ENCODE assay signal across 2 cellular contexts in genomic region chr1:154221815-154222081, GRCh38.
TF ChIP-seq lines count a peak whose summit lies in the region.

No MANE protein-coding gene starts in this region.

TF ChIP-seq in GM12878, 131 proteins besides CTCF, POLR2A, EP300 and RAD21:
- TF ChIP-seq NFXL1 (IDR thresholded peaks at IDR 0.05; ENCODE audit: borderline replicate concordance) (no peak), E2F4 (IDR thresholded peaks at IDR 0.05; ENCODE audit: low read depth, low read length) (no peak), ZZZ3 (IDR thresholded peaks at IDR 0.05; ENCODE audit: control insufficient read depth, insufficient read length, low read depth) (no peak), CBFB (IDR thresholded peaks at IDR 0.05; ENCODE audit: low read depth) (no peak), SPI1 (IDR thresholded peaks at IDR 0.05; ENCODE audit: borderline replicate concordance, insufficient read depth, low read depth, low read length) (no peak), POU2F2 (IDR thresholded peaks at IDR 0.05; ENCODE audit: borderline replicate concordance, low read depth, low read length) (no peak), NR2C1 (IDR thresholded peaks at IDR 0.05) (no peak)
- TF ChIP-seq, protein P1, sequence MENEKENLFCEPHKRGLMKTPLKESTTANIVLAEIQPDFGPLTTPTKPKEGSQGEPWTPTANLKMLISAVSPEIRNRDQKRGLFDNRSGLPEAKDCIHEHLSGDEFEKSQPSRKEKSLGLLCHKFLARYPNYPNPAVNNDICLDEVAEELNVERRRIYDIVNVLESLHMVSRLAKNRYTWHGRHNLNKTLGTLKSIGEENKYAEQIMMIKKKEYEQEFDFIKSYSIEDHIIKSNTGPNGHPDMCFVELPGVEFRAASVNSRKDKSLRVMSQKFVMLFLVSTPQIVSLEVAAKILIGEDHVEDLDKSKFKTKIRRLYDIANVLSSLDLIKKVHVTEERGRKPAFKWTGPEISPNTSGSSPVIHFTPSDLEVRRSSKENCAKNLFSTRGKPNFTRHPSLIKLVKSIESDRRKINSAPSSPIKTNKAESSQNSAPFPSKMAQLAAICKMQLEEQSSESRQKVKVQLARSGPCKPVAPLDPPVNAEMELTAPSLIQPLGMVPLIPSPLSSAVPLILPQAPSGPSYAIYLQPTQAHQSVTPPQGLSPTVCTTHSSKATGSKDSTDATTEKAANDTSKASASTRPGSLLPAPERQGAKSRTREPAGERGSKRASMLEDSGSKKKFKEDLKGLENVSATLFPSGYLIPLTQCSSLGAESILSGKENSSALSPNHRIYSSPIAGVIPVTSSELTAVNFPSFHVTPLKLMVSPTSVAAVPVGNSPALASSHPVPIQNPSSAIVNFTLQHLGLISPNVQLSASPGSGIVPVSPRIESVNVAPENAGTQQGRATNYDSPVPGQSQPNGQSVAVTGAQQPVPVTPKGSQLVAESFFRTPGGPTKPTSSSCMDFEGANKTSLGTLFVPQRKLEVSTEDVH (IDR thresholded peaks at IDR 0.05; ENCODE audit: low read depth, partially characterized antibody): no peak

TF ChIP-seq in liver, 16 proteins besides CTCF, POLR2A, EP300 and RAD21:
- TF ChIP-seq JUND (IDR thresholded peaks at IDR 0.05) (no peak), MAX (IDR thresholded peaks at IDR 0.05) (no peak), HNF4A (conservative IDR thresholded peaks at IDR 0.05) (no peak), SP1 (IDR thresholded peaks at IDR 0.05) (no peak), ATF3 (IDR thresholded peaks at IDR 0.05) (no peak)
